In the genomic region with DNA sequence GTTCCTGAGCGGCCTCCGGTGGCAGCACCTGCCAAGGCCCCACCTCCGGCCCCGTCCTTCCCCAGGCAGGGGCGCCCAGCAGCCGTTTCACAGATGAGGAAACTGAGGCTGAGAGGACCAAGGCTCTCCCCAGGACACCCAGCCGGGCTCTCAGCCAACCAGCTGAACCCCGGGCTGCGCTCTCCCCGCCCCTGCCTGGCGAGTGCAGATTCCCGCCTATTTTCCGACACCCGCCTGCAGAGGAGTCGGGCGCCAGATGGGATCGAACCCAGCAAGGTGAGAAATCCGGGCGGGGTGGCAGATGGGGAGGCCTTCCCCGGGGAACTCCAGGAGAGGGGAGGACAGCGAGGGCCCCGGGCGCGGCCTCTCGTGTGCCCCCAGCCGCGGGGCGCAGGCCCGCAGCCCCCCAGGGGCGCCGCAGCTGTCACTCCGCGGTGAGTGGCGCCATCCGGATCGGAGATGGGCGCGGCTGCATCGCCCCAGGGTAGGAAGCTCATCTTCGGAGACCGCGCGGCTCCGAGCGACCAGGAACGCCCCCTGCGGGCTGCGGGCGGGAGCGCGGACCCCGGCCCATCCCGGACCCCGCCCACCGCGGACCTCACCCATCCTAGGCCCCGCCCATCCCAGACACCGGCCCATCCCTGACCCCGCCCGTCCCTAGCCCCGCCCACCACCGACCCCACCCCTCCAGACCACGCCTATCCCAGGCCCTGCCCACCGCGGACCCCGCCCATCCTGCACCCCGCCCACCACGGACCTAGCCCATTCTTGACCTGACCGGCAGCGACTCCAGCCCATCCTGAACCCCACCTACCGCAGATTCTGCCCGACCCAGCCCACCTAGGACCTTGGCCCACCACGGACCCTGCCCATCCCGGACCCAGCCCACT, we compare ENCODE assay signal across 1 cellular context.
TF ChIP-seq lines count a peak whose summit lies in the region.

No MANE protein-coding gene starts in this region.

TF ChIP-seq in HEK293, 187 proteins besides CTCF, POLR2A, EP300 and RAD21 (continued from another document and continues in another):
- TF ChIP-seq, protein P1, sequence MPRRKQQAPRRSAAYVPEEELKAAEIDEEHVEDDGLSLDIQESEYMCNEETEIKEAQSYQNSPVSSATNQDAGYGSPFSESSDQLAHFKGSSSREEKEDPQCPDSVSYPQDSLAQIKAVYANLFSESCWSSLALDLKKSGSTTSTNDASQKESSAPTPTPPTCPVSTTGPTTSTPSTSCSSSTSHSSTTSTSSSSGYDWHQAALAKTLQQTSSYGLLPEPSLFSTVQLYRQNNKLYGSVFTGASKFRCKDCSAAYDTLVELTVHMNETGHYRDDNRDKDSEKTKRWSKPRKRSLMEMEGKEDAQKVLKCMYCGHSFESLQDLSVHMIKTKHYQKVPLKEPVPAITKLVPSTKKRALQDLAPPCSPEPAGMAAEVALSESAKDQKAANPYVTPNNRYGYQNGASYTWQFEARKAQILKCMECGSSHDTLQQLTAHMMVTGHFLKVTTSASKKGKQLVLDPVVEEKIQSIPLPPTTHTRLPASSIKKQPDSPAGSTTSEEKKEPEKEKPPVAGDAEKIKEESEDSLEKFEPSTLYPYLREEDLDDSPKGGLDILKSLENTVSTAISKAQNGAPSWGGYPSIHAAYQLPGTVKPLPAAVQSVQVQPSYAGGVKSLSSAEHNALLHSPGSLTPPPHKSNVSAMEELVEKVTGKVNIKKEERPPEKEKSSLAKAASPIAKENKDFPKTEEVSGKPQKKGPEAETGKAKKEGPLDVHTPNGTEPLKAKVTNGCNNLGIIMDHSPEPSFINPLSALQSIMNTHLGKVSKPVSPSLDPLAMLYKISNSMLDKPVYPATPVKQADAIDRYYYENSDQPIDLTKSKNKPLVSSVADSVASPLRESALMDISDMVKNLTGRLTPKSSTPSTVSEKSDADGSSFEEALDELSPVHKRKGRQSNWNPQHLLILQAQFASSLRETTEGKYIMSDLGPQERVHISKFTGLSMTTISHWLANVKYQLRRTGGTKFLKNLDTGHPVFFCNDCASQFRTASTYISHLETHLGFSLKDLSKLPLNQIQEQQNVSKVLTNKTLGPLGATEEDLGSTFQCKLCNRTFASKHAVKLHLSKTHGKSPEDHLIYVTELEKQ (tag by site-specific recombination; IDR thresholded peaks at IDR 0.05; ENCODE audit: borderline replicate concordance), result peak; percentile 39; the same call in 1 of the 2 replicates
- 0 out of 2 replicates have a peak, but pooled peaks have one; percentile 17 for TF ChIP-seq ZNF423 (tag by site-specific recombination; IDR thresholded peaks at IDR 0.05)
- no peak for TF ChIP-seq ZNF426 (tag by site-specific recombination; IDR thresholded peaks at IDR 0.05)
- TF ChIP-seq ZIC2 (tag by site-specific recombination; IDR thresholded peaks at IDR 0.05), result peak; percentile 62; the same call in 1 of the 2 replicates
- TF ChIP-seq, protein P2, sequence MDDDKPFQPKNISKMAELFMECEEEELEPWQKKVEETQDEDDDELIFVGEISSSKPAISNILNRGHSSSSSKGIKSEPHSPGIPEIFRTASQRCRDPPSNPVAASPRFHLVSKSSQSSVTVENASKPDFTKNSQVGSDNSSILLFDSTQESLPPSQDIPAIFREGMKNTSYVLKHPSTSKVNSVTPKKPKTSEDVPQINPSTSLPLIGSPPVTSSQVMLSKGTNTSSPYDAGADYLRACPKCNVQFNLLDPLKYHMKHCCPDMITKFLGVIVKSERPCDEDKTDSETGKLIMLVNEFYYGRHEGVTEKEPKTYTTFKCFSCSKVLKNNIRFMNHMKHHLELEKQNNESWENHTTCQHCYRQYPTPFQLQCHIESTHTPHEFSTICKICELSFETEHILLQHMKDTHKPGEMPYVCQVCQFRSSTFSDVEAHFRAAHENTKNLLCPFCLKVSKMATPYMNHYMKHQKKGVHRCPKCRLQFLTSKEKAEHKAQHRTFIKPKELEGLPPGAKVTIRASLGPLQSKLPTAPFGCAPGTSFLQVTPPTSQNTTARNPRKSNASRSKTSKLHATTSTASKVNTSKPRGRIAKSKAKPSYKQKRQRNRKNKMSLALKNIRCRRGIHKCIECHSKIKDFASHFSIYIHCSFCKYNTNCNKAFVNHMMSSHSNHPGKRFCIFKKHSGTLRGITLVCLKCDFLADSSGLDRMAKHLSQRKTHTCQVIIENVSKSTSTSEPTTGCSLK (tag by site-specific recombination; IDR thresholded peaks at IDR 0.05), result no peak
- TF ChIP-seq, protein P3, sequence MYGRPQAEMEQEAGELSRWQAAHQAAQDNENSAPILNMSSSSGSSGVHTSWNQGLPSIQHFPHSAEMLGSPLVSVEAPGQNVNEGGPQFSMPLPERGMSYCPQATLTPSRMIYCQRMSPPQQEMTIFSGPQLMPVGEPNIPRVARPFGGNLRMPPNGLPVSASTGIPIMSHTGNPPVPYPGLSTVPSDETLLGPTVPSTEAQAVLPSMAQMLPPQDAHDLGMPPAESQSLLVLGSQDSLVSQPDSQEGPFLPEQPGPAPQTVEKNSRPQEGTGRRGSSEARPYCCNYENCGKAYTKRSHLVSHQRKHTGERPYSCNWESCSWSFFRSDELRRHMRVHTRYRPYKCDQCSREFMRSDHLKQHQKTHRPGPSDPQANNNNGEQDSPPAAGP (tag by site-specific recombination; IDR thresholded peaks at IDR 0.05), result peak; percentile 66
- TF ChIP-seq ZSCAN30 (tag by site-specific recombination; IDR thresholded peaks at IDR 0.05), result 0 out of 2 replicates have a peak, but pooled peaks have one; percentile 19
- TF ChIP-seq ZNF404 (tag by site-specific recombination; IDR thresholded peaks at IDR 0.05), result no peak
- TF ChIP-seq, protein P4, sequence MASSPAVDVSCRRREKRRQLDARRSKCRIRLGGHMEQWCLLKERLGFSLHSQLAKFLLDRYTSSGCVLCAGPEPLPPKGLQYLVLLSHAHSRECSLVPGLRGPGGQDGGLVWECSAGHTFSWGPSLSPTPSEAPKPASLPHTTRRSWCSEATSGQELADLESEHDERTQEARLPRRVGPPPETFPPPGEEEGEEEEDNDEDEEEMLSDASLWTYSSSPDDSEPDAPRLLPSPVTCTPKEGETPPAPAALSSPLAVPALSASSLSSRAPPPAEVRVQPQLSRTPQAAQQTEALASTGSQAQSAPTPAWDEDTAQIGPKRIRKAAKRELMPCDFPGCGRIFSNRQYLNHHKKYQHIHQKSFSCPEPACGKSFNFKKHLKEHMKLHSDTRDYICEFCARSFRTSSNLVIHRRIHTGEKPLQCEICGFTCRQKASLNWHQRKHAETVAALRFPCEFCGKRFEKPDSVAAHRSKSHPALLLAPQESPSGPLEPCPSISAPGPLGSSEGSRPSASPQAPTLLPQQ (tag by site-specific recombination; IDR thresholded peaks at IDR 0.05), result no peak
- TF ChIP-seq, protein P5, sequence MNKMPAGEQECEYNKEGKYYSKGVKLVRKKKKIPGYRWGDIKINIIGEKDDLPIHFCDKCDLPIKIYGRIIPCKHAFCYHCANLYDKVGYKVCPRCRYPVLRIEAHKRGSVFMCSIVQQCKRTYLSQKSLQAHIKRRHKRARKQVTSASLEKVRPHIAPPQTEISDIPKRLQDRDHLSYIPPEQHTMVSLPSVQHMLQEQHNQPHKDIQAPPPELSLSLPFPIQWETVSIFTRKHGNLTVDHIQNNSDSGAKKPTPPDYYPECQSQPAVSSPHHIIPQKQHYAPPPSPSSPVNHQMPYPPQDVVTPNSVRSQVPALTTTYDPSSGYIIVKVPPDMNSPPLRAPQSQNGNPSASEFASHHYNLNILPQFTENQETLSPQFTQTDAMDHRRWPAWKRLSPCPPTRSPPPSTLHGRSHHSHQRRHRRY (tag by site-specific recombination; IDR thresholded peaks at IDR 0.05), result no peak
- TF ChIP-seq BCL11A (tag by site-specific recombination; IDR thresholded peaks at IDR 0.05; ENCODE audit: low read depth), result no peak
- TF ChIP-seq, protein P6, sequence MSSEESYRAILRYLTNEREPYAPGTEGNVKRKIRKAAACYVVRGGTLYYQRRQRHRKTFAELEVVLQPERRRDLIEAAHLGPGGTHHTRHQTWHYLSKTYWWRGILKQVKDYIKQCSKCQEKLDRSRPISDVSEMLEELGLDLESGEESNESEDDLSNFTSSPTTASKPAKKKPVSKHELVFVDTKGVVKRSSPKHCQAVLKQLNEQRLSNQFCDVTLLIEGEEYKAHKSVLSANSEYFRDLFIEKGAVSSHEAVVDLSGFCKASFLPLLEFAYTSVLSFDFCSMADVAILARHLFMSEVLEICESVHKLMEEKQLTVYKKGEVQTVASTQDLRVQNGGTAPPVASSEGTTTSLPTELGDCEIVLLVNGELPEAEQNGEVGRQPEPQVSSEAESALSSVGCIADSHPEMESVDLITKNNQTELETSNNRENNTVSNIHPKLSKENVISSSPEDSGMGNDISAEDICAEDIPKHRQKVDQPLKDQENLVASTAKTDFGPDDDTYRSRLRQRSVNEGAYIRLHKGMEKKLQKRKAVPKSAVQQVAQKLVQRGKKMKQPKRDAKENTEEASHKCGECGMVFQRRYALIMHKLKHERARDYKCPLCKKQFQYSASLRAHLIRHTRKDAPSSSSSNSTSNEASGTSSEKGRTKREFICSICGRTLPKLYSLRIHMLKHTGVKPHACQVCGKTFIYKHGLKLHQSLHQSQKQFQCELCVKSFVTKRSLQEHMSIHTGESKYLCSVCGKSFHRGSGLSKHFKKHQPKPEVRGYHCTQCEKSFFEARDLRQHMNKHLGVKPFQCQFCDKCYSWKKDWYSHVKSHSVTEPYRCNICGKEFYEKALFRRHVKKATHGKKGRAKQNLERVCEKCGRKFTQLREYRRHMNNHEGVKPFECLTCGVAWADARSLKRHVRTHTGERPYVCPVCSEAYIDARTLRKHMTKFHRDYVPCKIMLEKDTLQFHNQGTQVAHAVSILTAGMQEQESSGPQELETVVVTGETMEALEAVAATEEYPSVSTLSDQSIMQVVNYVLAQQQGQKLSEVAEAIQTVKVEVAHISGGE (tag by site-specific recombination; conservative IDR thresholded peaks at IDR 0.05; ENCODE audit: low read depth), result no peak
- TF ChIP-seq, protein P7, sequence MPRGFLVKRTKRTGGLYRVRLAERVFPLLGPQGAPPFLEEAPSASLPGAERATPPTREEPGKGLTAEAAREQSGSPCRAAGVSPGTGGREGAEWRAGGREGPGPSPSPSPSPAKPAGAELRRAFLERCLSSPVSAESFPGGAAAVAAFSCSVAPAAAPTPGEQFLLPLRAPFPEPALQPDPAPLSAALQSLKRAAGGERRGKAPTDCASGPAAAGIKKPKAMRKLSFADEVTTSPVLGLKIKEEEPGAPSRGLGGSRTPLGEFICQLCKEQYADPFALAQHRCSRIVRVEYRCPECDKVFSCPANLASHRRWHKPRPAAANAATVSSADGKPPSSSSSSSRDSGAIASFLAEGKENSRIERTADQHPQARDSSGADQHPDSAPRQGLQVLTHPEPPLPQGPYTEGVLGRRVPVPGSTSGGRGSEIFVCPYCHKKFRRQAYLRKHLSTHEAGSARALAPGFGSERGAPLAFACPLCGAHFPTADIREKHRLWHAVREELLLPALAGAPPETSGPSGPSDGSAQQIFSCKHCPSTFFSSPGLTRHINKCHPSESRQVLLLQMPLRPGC (tag by site-specific recombination; IDR thresholded peaks at IDR 0.05), result no peak
- peak; percentile 92; the same call in 1 of the 2 replicates for TF ChIP-seq KLF8 (tag by site-specific recombination; IDR thresholded peaks at IDR 0.05)
- TF ChIP-seq KLF10 (tag by site-specific recombination; IDR thresholded peaks at IDR 0.05), result peak; percentile 82; the same call in 1 of the 2 replicates
- TF ChIP-seq GLIS1 (tag by site-specific recombination; IDR thresholded peaks at IDR 0.05), result peak; percentile 97
- TF ChIP-seq SP2 (tag by site-specific recombination; IDR thresholded peaks at IDR 0.05), result peak; percentile 51
- no peak for TF ChIP-seq ZNF302 (tag by site-specific recombination; IDR thresholded peaks at IDR 0.05; ENCODE audit: low read depth)
- TF ChIP-seq SCRT1 (tag by site-specific recombination; IDR thresholded peaks at IDR 0.05; ENCODE audit: borderline replicate concordance), result no peak
- TF ChIP-seq SP3 (tag by site-specific recombination; IDR thresholded peaks at IDR 0.05), result peak; percentile 69
- peak; percentile 30; the same call in 1 of the 2 replicates for TF ChIP-seq SP7 (tag by site-specific recombination; IDR thresholded peaks at IDR 0.05)
- TF ChIP-seq ZBTB8A (tag by site-specific recombination; IDR thresholded peaks at IDR 0.05), result peak; percentile 66
- TF ChIP-seq ZNF473 (tag by site-specific recombination; IDR thresholded peaks at IDR 0.05), result no peak
- no peak for TF ChIP-seq ZNF184 (tag by site-specific recombination; IDR thresholded peaks at IDR 0.05)
- TF ChIP-seq, protein P8, sequence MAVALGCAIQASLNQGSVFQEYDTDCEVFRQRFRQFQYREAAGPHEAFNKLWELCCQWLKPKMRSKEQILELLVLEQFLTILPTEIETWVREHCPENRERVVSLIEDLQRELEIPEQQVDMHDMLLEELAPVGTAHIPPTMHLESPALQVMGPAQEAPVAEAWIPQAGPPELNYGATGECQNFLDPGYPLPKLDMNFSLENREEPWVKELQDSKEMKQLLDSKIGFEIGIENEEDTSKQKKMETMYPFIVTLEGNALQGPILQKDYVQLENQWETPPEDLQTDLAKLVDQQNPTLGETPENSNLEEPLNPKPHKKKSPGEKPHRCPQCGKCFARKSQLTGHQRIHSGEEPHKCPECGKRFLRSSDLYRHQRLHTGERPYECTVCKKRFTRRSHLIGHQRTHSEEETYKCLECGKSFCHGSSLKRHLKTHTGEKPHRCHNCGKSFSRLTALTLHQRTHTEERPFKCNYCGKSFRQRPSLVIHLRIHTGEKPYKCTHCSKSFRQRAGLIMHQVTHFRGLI (tag by site-specific recombination; IDR thresholded peaks at IDR 0.05), result peak; percentile 29; the same call in 1 of the 2 replicates
- 0 out of 2 replicates have a peak, but pooled peaks have one; percentile 26 for TF ChIP-seq YY1 (tag by site-specific recombination; IDR thresholded peaks at IDR 0.05)
- TF ChIP-seq ZNF311 (tag by site-specific recombination; IDR thresholded peaks at IDR 0.05; ENCODE audit: borderline replicate concordance), result no peak
- no peak for TF ChIP-seq ZNF624 (tag by site-specific recombination; IDR thresholded peaks at IDR 0.05)
- peak; percentile 48; the same call in 1 of the 2 replicates for TF ChIP-seq ZXDB (tag by site-specific recombination; IDR thresholded peaks at IDR 0.05)
- TF ChIP-seq KLF9 (tag by site-specific recombination; IDR thresholded peaks at IDR 0.05; ENCODE audit: low read depth), result peak; percentile 95
- TF ChIP-seq KLF1 (tag by site-specific recombination; IDR thresholded peaks at IDR 0.05), result peak; percentile 91
- TF ChIP-seq ZNF112 (tag by site-specific recombination; IDR thresholded peaks at IDR 0.05), result no peak
- TF ChIP-seq ZNF335 (tag by site-specific recombination; conservative IDR thresholded peaks at IDR 0.05), result peak; percentile 56
- TF ChIP-seq, protein P9, sequence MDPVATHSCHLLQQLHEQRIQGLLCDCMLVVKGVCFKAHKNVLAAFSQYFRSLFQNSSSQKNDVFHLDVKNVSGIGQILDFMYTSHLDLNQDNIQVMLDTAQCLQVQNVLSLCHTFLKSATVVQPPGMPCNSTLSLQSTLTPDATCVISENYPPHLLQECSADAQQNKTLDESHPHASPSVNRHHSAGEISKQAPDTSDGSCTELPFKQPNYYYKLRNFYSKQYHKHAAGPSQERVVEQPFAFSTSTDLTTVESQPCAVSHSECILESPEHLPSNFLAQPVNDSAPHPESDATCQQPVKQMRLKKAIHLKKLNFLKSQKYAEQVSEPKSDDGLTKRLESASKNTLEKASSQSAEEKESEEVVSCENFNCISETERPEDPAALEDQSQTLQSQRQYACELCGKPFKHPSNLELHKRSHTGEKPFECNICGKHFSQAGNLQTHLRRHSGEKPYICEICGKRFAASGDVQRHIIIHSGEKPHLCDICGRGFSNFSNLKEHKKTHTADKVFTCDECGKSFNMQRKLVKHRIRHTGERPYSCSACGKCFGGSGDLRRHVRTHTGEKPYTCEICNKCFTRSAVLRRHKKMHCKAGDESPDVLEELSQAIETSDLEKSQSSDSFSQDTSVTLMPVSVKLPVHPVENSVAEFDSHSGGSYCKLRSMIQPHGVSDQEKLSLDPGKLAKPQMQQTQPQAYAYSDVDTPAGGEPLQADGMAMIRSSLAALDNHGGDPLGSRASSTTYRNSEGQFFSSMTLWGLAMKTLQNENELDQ (tag by site-specific recombination; IDR thresholded peaks at IDR 0.05; ENCODE audit: low read depth), result no peak
- TF ChIP-seq KLF7 (tag by site-specific recombination; IDR thresholded peaks at IDR 0.05; ENCODE audit: borderline replicate concordance), result peak; percentile 39; the same call in 1 of the 2 replicates
- peak; percentile 82 for TF ChIP-seq ZBTB20 (tag by site-specific recombination; IDR thresholded peaks at IDR 0.05)
